Comparison of ENCODE assay signal across 1 cellular context in genomic region chr6:55512904-55513303, GRCh38.
TF ChIP-seq lines count a peak whose summit lies in the region.

No MANE protein-coding gene starts in this region.

TF ChIP-seq in HepG2, 621 proteins besides CTCF, POLR2A, EP300 and RAD21 (continued from another document):
- TF ChIP-seq ZHX2 (IDR thresholded peaks at IDR 0.05; ENCODE audit: low read depth), result no peak
- no peak for TF ChIP-seq ZHX2 (CRISPR knock-in tag; IDR thresholded peaks at IDR 0.05; ENCODE audit: borderline replicate concordance)
- TF ChIP-seq ZNF788 (CRISPR knock-in tag; IDR thresholded peaks at IDR 0.05; ENCODE audit: borderline replicate concordance), result no peak
- TF ChIP-seq PITX1 (CRISPR knock-in tag; IDR thresholded peaks at IDR 0.05), result no peak
- TF ChIP-seq ZNF280D (CRISPR knock-in tag; IDR thresholded peaks at IDR 0.05), result no peak
- TF ChIP-seq MYNN (CRISPR knock-in tag; IDR thresholded peaks at IDR 0.05; ENCODE audit: low read depth), result no peak
- no peak for TF ChIP-seq MYC (CRISPR knock-in tag; IDR thresholded peaks at IDR 0.05; ENCODE audit: borderline replicate concordance)
- no peak for TF ChIP-seq ZNF878 (CRISPR knock-in tag; IDR thresholded peaks at IDR 0.05)
- no peak for TF ChIP-seq CCDC6 (CRISPR knock-in tag; IDR thresholded peaks at IDR 0.05)
- TF ChIP-seq ARID5B (CRISPR knock-in tag; IDR thresholded peaks at IDR 0.05), result no peak
- no peak for TF ChIP-seq PHB2 (IDR thresholded peaks at IDR 0.05; ENCODE audit: partially characterized antibody)
- no peak for TF ChIP-seq NR2C2 (CRISPR knock-in tag; IDR thresholded peaks at IDR 0.05; ENCODE audit: borderline replicate concordance)
- TF ChIP-seq PTBP1 (IDR thresholded peaks at IDR 0.05; ENCODE audit: low read depth, low read length, poor library complexity, severe bottlenecking), result no peak
- TF ChIP-seq HOXA9 (CRISPR knock-in tag; IDR thresholded peaks at IDR 0.05; ENCODE audit: borderline replicate concordance), result no peak
- no peak for TF ChIP-seq PAWR (CRISPR knock-in tag; IDR thresholded peaks at IDR 0.05; ENCODE audit: borderline replicate concordance)
